Comparison of ENCODE assay signal across 8 cellular contexts in genomic region chr18:21739604-21740473, GRCh38. TPM values are rescaled to one million over a fixed set of nuclear protein-coding genes. Genes with fewer than 3 reads are reported as not detected.
DNase-seq lines count a peak whose midpoint lies in the region; TF ChIP-seq lines count a peak whose summit lies in the region.

No MANE protein-coding gene starts in this region.

- H2AFZ ChIP-seq in GM23248 (peak overlapping the region; percentile 92), Loucy (ENCODE audit: low read length) (peak overlapping the region; percentile 94), mammary epithelial cell (ENCODE audit: low read depth, low read length) (peak overlapping the region; percentile 61)

- H3K9me2 ChIP-seq in GM23248 (ENCODE audit: insufficient read depth): no peaks in the 10 kb centered on the region
- H3K9me2 ChIP-seq in Loucy (replicated peaks; ENCODE audit: low read depth, low read length): no peaks in the 10 kb centered on the region

- H3K4me1 ChIP-seq in GM23248 (ENCODE audit: insufficient read depth) (peaks cover 15% of the 10 kb centered on the region), Loucy (ENCODE audit: insufficient read depth, low read length, poor library complexity, severe bottlenecking) (peaks cover 31% of the 10 kb centered on the region), mammary epithelial cell (ENCODE audit: insufficient read depth, low read length) (peaks cover 7% of the 10 kb centered on the region), mesodermal cell (ENCODE audit: control insufficient read depth, insufficient read depth, low read length, poor library complexity, severe bottlenecking) (peaks cover 5% of the 10 kb centered on the region)

- H4K20me1 ChIP-seq in GM23248 (ENCODE audit: insufficient read depth) (0 out of 2 replicates have a peak, but pooled peaks cover 3% of the 10 kb centered on the region), Loucy (ENCODE audit: insufficient read depth, low read length, poor library complexity, severe bottlenecking) (peaks cover 36% of the 10 kb centered on the region), mammary epithelial cell (ENCODE audit: insufficient read depth, low read length) (no peaks in the 10 kb centered on the region)

- H3K79me2 ChIP-seq in GM23248 (ENCODE audit: insufficient read depth): peaks cover 35% of the 10 kb centered on the region
- H3K79me2 ChIP-seq in Loucy (ENCODE audit: insufficient read depth, low read length): peaks cover 37% of the 10 kb centered on the region
- peaks cover 34% of the 10 kb centered on the region for H3K79me2 ChIP-seq in mammary epithelial cell (ENCODE audit: insufficient read depth, low read length)

- in situ Hi-C loops in GM23248 (cut with MboI) (no loop called here), mammary epithelial cell (cut with MboI; ENCODE audit: low sequenced_read_pairs in 2 of 2) (no loop called here)

- dilution Hi-C loops in mammary epithelial cell (cut with HindIII; ENCODE audit: low sequenced_read_pairs): no loop called here

- peak overlapping the region; percentile 95 for H3K9ac ChIP-seq in GM23248
- H3K9ac ChIP-seq in Loucy (ENCODE audit: low read depth, low read length, poor library complexity, severe bottlenecking): peak overlapping the region; percentile 93
- H3K9ac ChIP-seq in mammary epithelial cell (ENCODE audit: insufficient read depth, low read length): peak overlapping the region; percentile 93

- peak overlapping the region; percentile 95 for H3K27ac ChIP-seq in GM23248
- H3K27ac ChIP-seq in mammary epithelial cell (ENCODE audit: insufficient read depth, low read depth, low read length): peak overlapping the region; percentile 91
- peak overlapping the region; percentile 98 for H3K27ac ChIP-seq in mesodermal cell (ENCODE audit: low read depth, low read length, severe bottlenecking)

- CTCF ChIA-PET in mammary epithelial cell (lab: Charles Lee; ENCODE audit: low non-redundant PET): interaction anchor here (0.6 to 1.3 kb wide), 2 partner anchors 139 to 249 kb away, joined by 5 read pairs; no protein-coding TSS in a partner anchor

- H3K4me3 ChIP-seq in GM12864 (ENCODE audit: low read depth, low read length) (peak overlapping the region; percentile 72; the same call in 1 of the 2 replicates), GM23248 (peak overlapping the region; percentile 94), Loucy (ENCODE audit: low read length, poor library complexity, severe bottlenecking) (peak overlapping the region; percentile 84), mammary epithelial cell (replicated peaks in 1 of 3; ENCODE audit: insufficient read depth in 1 of 3, low read depth in 2 of 3, low read length in 3 of 3) (peak overlapping the region; percentile 8 to 79 (median 31)), mesodermal cell (ENCODE audit: extremely low read depth, insufficient read depth, low read length, poor library complexity, severe bottlenecking) (peak overlapping the region; percentile 88)

- no peak for DNase-seq in GM12864 (ENCODE audit: low read depth)
- no peak for DNase-seq in GM23248
- DNase-seq in mammary epithelial cell: no peak
- DNase-seq in NCI-H446 (lab: John Stamatoyannopoulos, UW): no peak
- DNase-seq in DMS79 treated with DMSO at 0.1 percent for 48 hours (lab: John Stamatoyannopoulos, UW): no peak
- no peak for DNase-seq in pons (ENCODE audit: low spot score)

- 59 to 62% methylated on average over 19 of the region's 19 CpGs for WGBS in GM23248 (ENCODE audit: low coverage in 1 of 2, low lambda C conversion rate in 2 of 2, missing lambda C conversion rate in 2 of 2), 2 experiments
- 31% methylated on average over 19 of the region's 19 CpGs for WGBS in mammary epithelial cell (ENCODE audit: low coverage, missing lambda C conversion rate)
- 83 to 87% methylated on average over 13 to 15 of the region's 19 CpGs for WGBS in mesodermal cell (ENCODE audit: insufficient coverage in 2 of 2), 2 experiments

- no peaks in the 10 kb centered on the region for H3K27me3 ChIP-seq in GM23248 (replicated peaks; ENCODE audit: insufficient read depth)
- no peaks in the 10 kb centered on the region for H3K27me3 ChIP-seq in Loucy (ENCODE audit: insufficient read depth, low read length, poor library complexity, severe bottlenecking)
- no peaks in the 10 kb centered on the region for H3K27me3 ChIP-seq in mammary epithelial cell (ENCODE audit: insufficient read depth, low read length)

- intact Hi-C loops in mammary epithelial cell (cut with micrococcal nuclease): loop anchor here (1.0 to 2.0 kb wide), 2 partner anchors 36 to 127 kb away; partner anchors contain the start of genes ABHD3 and SNRPD1

- H3K9me3 ChIP-seq in GM23248 (ENCODE audit: low read depth): no peaks in the 10 kb centered on the region
- no peaks in the 10 kb centered on the region for H3K9me3 ChIP-seq in Loucy (ENCODE audit: insufficient read depth, low read depth, low read length)
- H3K9me3 ChIP-seq in mammary epithelial cell (replicated peaks; ENCODE audit: insufficient read depth, low read length): no peaks in the 10 kb centered on the region
- H3K9me3 ChIP-seq in mesodermal cell (ENCODE audit: control insufficient read depth, low read length): no peaks in the 10 kb centered on the region

- H3K4me2 ChIP-seq in GM23248 (ENCODE audit: unreplicated experiment) (peak overlapping the region; percentile 74), Loucy (ENCODE audit: low read depth, low read length, poor library complexity, severe bottlenecking) (peak overlapping the region; percentile 69), mammary epithelial cell (ENCODE audit: insufficient read depth, low read depth, low read length) (peak overlapping the region; percentile 75)

- BruUV-seq in mammary epithelial cell (replicated peaks; lab: Mats Ljungman, UMichigan): TSS peak; percentile 99

- TF ChIP-seq CTCF in GM12864 (IDR thresholded peaks at IDR 0.05; ENCODE audit: low read depth, low read length, missing control alignments) (no peak), Loucy (conservative IDR thresholded peaks at IDR 0.05; ENCODE audit: low read length) (no peak), mammary epithelial cell (conservative IDR thresholded peaks at IDR 0.05 in 1 of 2, IDR thresholded peaks at IDR 0.05 in 1 of 2; ENCODE audit: extremely low read depth in 1 of 2, insufficient read depth in 1 of 2, low read depth in 1 of 2, low read length in 2 of 2) (no peak)

- H3K36me3 ChIP-seq in GM23248 (ENCODE audit: low read depth) (no peaks in the 10 kb centered on the region), Loucy (ENCODE audit: insufficient read depth, low read length) (no peaks in the 10 kb centered on the region), mammary epithelial cell (ENCODE audit: insufficient read depth, low read length) (no peaks in the 10 kb centered on the region), mesodermal cell (ENCODE audit: control insufficient read depth, insufficient read depth, low read length) (peaks cover 6% of the 10 kb centered on the region)

- H3F3A ChIP-seq in GM23248 (ENCODE audit: insufficient read depth) (peaks cover 8% of the 10 kb centered on the region; the same call in 1 of the 2 replicates), Loucy (ENCODE audit: low read depth) (no peaks in the 10 kb centered on the region; the same call in 1 of the 2 replicates)

RNA-seq across cellular contexts. Expression of gene MIB1, which starts 0.8 kb away (rescaled TPM):
- total RNA-seq in GM23248 (2014; rRNA removed; shearing (Covaris generic)): 39.0 and 45.1 TPM in 2 replicates
- polyA plus RNA-seq in GM23248 (2016; fragmentation: Nextera tagmentation; extraction: Ambion mirVana) (5.1 TPM in 2 replicates), mammary epithelial cell (15.2 TPM)
- 10 to 100 TPM; 46.8 to 64.0 TPM for total RNA-seq in mammary epithelial cell
- 93.5 TPM for polyA minus RNA-seq in mammary epithelial cell
- 40.3 TPM for polyA plus RNA-seq in mesodermal cell (2013, experiment 1 of 2)
- 37.4 TPM for polyA plus RNA-seq in mesodermal cell (2013, experiment 2 of 2)

RNA-seq across cellular contexts. Expression of gene ABHD3, which starts 35.3 kb away (rescaled TPM):
- 2.3 and 3.4 TPM in 2 replicates for total RNA-seq in GM23248 (2014; rRNA removed; shearing (Covaris generic))
- 3.6 and 4.6 TPM in 2 replicates for polyA plus RNA-seq in GM23248 (2016; fragmentation: Nextera tagmentation; extraction: Ambion mirVana)
- 10 to 100 TPM; 14.7 to 19.6 TPM for total RNA-seq in mammary epithelial cell
- 14.1 TPM for polyA plus RNA-seq in mammary epithelial cell
- polyA minus RNA-seq in mammary epithelial cell: 0.72 TPM
- 11.1 TPM for polyA plus RNA-seq in mesodermal cell (2013, experiment 1 of 2)
- polyA plus RNA-seq in mesodermal cell (2013, experiment 2 of 2): 11.5 TPM

Comparison
In these comparisons a context has a peak if more than half of its experiments do, and no peak if none do; other contexts are left out.
1. H3K4me3 ChIP-seq: peak in every context shown above with its lines; median percentile 94 in GM23248; 88 in mesodermal cell; 84 in Loucy; 72 in GM12864; 31 in mammary epithelial cell.